Comparison of ENCODE assay signal across 11 cellular contexts in the genomic region with DNA sequence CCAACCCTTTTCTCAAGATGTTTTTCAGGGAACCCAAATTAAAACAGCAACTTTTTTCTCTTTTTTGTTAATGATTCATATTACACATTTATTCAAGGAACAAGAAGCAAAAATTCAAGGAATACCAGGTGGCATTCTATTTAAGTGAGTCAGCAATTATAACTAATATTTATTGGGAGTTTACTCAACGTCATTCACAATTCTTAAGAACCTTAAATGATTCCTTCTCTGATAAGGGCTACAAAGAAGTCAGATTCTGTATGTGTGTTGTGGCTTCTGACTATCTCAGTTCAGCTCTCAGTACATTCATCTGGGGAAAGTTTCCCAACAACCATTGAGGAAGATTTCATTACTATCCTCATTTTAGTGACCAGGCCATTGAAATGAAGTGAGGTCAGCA.
"Had no signal": no experiment of that assay in that cellular context is flagged by ENCODE, and none has a peak within 500 bp of the region (broad histone marks: within the 10 kb centered on the region; RNA-seq: fewer than 3 reads in every experiment).

No MANE protein-coding gene starts in this region.

- H3K4me3 ChIP-seq: cardiac muscle cell, neural progenitor cell, ovary had no signal

- H3K27me3 ChIP-seq: cardiac muscle cell, neural progenitor cell, ovary had no signal

- DNase-seq: activated CD4-positive, alpha-beta memory T cell treated with anti-CD3 and anti-CD28 coated beads for 36 hours; activated gamma-delta T cell; activated T-cell treated with anti-CD3 and anti-CD28 coated beads, Interleukin-2, amount 50 U/mL, for 4 hours; anterior cingulate cortex; glutamatergic neuron; left ventricle myocardium superior; ovary; stimulated activated CD4-positive, alpha-beta T cell treated with anti-CD3 and anti-CD28 coated beads, Interleukin-4, amount 100 ng/mL, for 24 hours; T-helper 9 cell had no signal

- H3K4me2 ChIP-seq: neural progenitor cell had no signal

- ATAC-seq: activated T-cell treated with anti-CD3 and anti-CD28 coated beads, Interleukin-2, amount 50 U/mL, for 4 hours; left ventricle myocardium superior had no signal

- H3K9me3 ChIP-seq: ovary had no signal

- H3K9ac ChIP-seq: neural progenitor cell had no signal

- H3K36me3 ChIP-seq: cardiac muscle cell, neural progenitor cell, ovary had no signal

- H3K27ac ChIP-seq: cardiac muscle cell, neural progenitor cell, ovary had no signal
